Comparison of ENCODE assay signal across 8 cellular contexts in genomic region chr2:110204408-110205385, GRCh38. TPM values are rescaled to one million over a fixed set of nuclear protein-coding genes. Genes with fewer than 3 reads are reported as not detected.
DNase-seq lines count a peak whose midpoint lies in the region; ATAC-seq and TF ChIP-seq lines count a peak whose summit lies in the region.

Gene NPHP1 (minus strand): TSS chr2:110205013. CDS start chr2:110204968, 45 bp downstream.

- ATAC-seq in GM18498 (IDR thresholded peaks at IDR 0.05; ENCODE audit: unreplicated experiment) (peak; percentile 97), HG02798 (IDR thresholded peaks at IDR 0.05; ENCODE audit: poor library complexity, unreplicated experiment) (peak; percentile 97), psoas muscle (peak; percentile 91 to 94 (median 93))

- H3K4me3 ChIP-seq in left ventricle myocardium inferior (peak within 1 kb of the TSS; percentile 93), psoas muscle (peak within 1 kb of the TSS; percentile 77), urinary bladder (ENCODE audit: low read depth, low read length) (peak within 1 kb of the TSS; percentile 49)

- H3K27me3 ChIP-seq in left ventricle myocardium inferior (ENCODE audit: low read depth) (no peaks in the 10 kb centered on the region), psoas muscle (ENCODE audit: insufficient read depth in 3 of 3, low read length in 2 of 3) (no peaks in the 10 kb centered on the region)

- H3K27ac ChIP-seq in left ventricle myocardium inferior (replicated peaks) (peak within 1 kb of the TSS; percentile 86), psoas muscle (peak within 1 kb of the TSS; percentile 88), urinary bladder (ENCODE audit: low read depth) (no peak within 1 kb of the TSS)

- H3K36me3 ChIP-seq in left ventricle myocardium inferior: peaks cover 5% of the 10 kb centered on the region
- H3K36me3 ChIP-seq in psoas muscle (ENCODE audit: insufficient read depth in 1 of 2, low read depth in 1 of 2): peaks cover 7 to 9% of the 10 kb centered on the region in 2 donors
- H3K36me3 ChIP-seq in urinary bladder (ENCODE audit: insufficient read depth): no peaks in the 10 kb centered on the region

- H3K9me3 ChIP-seq in left ventricle myocardium inferior (replicated peaks) (no peaks in the 10 kb centered on the region), psoas muscle (no peaks in the 10 kb centered on the region)

- intact Hi-C loops in left ventricle myocardium inferior (cut with micrococcal nuclease): no loop called here
- intact Hi-C loops in psoas muscle (cut with DNase I): loop anchor here in 1 of 2 donors (5.0 kb wide), 1 partner anchor 37 kb away; no protein-coding TSS in a partner anchor

- H3K4me1 ChIP-seq in left ventricle myocardium inferior: peaks cover 21% of the 10 kb centered on the region
- H3K4me1 ChIP-seq in psoas muscle: peaks cover 18% of the 10 kb centered on the region
- no peaks in the 10 kb centered on the region for H3K4me1 ChIP-seq in urinary bladder (ENCODE audit: insufficient read depth)

- peak; percentile 16 for TF ChIP-seq CTCF in left ventricle myocardium inferior (IDR thresholded peaks at IDR 0.05; ENCODE audit: borderline replicate concordance)
- TF ChIP-seq CTCF in psoas muscle (IDR thresholded peaks at IDR 0.05): peak; percentile 2

- 1 to 2% (median 1%) methylated on average over 38 to 43 of the region's 43 CpGs for WGBS in psoas muscle, 3 donors
- WGBS in urinary bladder: 2% methylated on average over 43 of the region's 43 CpGs

- peak; percentile 71 to 93 (median 88) for DNase-seq in NCI-H1417 (lab: John Stamatoyannopoulos, UW)
- DNase-seq in T-helper 1 cell: peak; percentile 63 to 80 (median 71)
- DNase-seq in amniotic stem cell (lab: John Stamatoyannopoulos, UW): peak; percentile 53
- peak; percentile 88 for DNase-seq in left ventricle myocardium inferior
- DNase-seq in psoas muscle: peak; percentile 89 to 94

RNA-seq across cellular contexts. Expression of gene NPHP1, which starts in this region (rescaled TPM):
- total RNA-seq in left ventricle myocardium inferior (5.4 TPM), psoas muscle (10 to 100 TPM; 10.3 to 17.7 (median 12.4) TPM), urinary bladder (10.8 TPM)
- polyA plus RNA-seq in psoas muscle (10 to 100 TPM in 1 of 3 donors, 1 to 10 TPM in 2; 2.4 to 12.2 (median 4.9) TPM), urinary bladder (6.1 TPM)
